In genomic region chr1:2412773-2413494, GRCh38 we compare ENCODE assay signal across 1 cellular context.
TF ChIP-seq lines count a peak whose summit lies in the region.

No MANE protein-coding gene starts in this region.

TF ChIP-seq in HEK293, 187 proteins besides CTCF, POLR2A, EP300 and RAD21 (continued from another document):
- peak; percentile 90 for TF ChIP-seq ZBTB26 (tag by site-specific recombination; optimal IDR thresholded peaks at IDR 0.05)
- peak; percentile 34; the same call in 1 of the 2 replicates for TF ChIP-seq ZIC2 (tag by site-specific recombination; IDR thresholded peaks at IDR 0.05)
- no peak for TF ChIP-seq ZNF341 (tag by site-specific recombination; IDR thresholded peaks at IDR 0.05; ENCODE audit: low read depth)
- no peak for TF ChIP-seq ZNF777 (tag by site-specific recombination; IDR thresholded peaks at IDR 0.05; ENCODE audit: borderline replicate concordance)
- peak; percentile 74 for TF ChIP-seq PATZ1 (tag by site-specific recombination; IDR thresholded peaks at IDR 0.05)
- TF ChIP-seq ZXDB (tag by site-specific recombination; IDR thresholded peaks at IDR 0.05), result peak; percentile 65; the same call in 1 of the 2 replicates
- TF ChIP-seq ZSCAN4 (tag by site-specific recombination; IDR thresholded peaks at IDR 0.05), result no peak
- peak; percentile 32; the same call in 1 of the 2 replicates for TF ChIP-seq INSM2 (tag by site-specific recombination; IDR thresholded peaks at IDR 0.05)
- peak; percentile 34; the same call in 1 of the 2 replicates for TF ChIP-seq PBX3 (CRISPR knock-in tag; IDR thresholded peaks at IDR 0.05)
- no peak; the same call in 1 of the 2 replicates for TF ChIP-seq ZBTB20 (tag by site-specific recombination; IDR thresholded peaks at IDR 0.05)
- peak; percentile 69 for TF ChIP-seq ZNF692 (tag by site-specific recombination; IDR thresholded peaks at IDR 0.05)
TF ChIP-seq in HEK293: peak in this region for 28.
